Comparison of ENCODE assay signal across 19 cellular contexts in genomic region chr6:170102582-170103481, GRCh38.
DNase-seq lines count a peak whose midpoint lies in the region; TF ChIP-seq lines count a peak whose summit lies in the region.
"Had no signal": no experiment of that assay in that cellular context is flagged by ENCODE, and none has a peak within 500 bp of the region (broad histone marks: within the 10 kb centered on the region; RNA-seq: fewer than 3 reads in every experiment).

No MANE protein-coding gene starts in this region.

- no peak overlapping the region for H3K4me3 Mint-ChIP-seq in T-helper 1 cell treated with Interleukin-12 subunit alpha and Interleukin-12 subunit beta and Interleukin-4 antibody, amounts not matched to agents 30 μg/mL and 1 μg/mL, for 36 hours
- H3K4me3 Mint-ChIP-seq: B cell had no signal

- peaks cover 20% of the 10 kb centered on the region for H3K27me3 Mint-ChIP-seq in T-helper 1 cell treated with Interleukin-12 subunit alpha and Interleukin-12 subunit beta and Interleukin-4 antibody, amounts not matched to agents 30 μg/mL and 1 μg/mL, for 36 hours (ENCODE audit: low read depth)

- TF ChIP-seq CTCF in Peyer's patch (IDR thresholded peaks at IDR 0.05): no peak

- DNase-seq in T-helper 1 cell (no peak), Peyer's patch (peak in 2 of 3 donors; percentile 13 to 38), iPS-NIHi11 (ENCODE audit: low spot score) (peak; percentile 11), superior temporal gyrus (ENCODE audit: extremely low spot score) (no peak), DMS 273 (lab: John Stamatoyannopoulos, UW; ENCODE audit: unreplicated experiment) (no peak), NCI-H2171 (lab: John Stamatoyannopoulos, UW) (no peak)
- peak; percentile 22 for DNase-seq in stimulated activated CD8-positive, alpha-beta memory T cell treated with anti-CD3 and anti-CD28 coated beads, Interleukin-4, amount 100 ng/mL, for 48 hours
- DNase-seq: activated T-cell treated with anti-CD3 and anti-CD28 coated beads for 4 hours; DMS 273 treated with DMSO at 0.1 percent for 48 hours; effector CD8-positive, alpha-beta T cell; mesenchymal stem cell; NCI-H187 treated with DMSO at 0.1 percent for 48 hours; NCI-H446; substantia nigra had no signal

- H3K4me1 ChIP-seq in Peyer's patch: no peaks in the 10 kb centered on the region
- H3K4me1 ChIP-seq: heart right ventricle had no signal

- peak overlapping the region; percentile 70 for H3K27ac Mint-ChIP-seq in T-helper 1 cell treated with Interleukin-12 subunit alpha and Interleukin-12 subunit beta and Interleukin-4 antibody, amounts not matched to agents 30 μg/mL and 1 μg/mL, for 36 hours
- H3K27ac Mint-ChIP-seq: B cell had no signal

- H3K9me3 Mint-ChIP-seq in T-helper 1 cell treated with Interleukin-12 subunit alpha and Interleukin-12 subunit beta and Interleukin-4 antibody, amounts not matched to agents 30 μg/mL and 1 μg/mL, for 36 hours: peaks cover 16% of the 10 kb centered on the region

- H3K9me3 ChIP-seq in Peyer's patch: no peaks in the 10 kb centered on the region
- H3K9me3 ChIP-seq: heart right ventricle had no signal

- H3K4me3 ChIP-seq in Peyer's patch: no peak overlapping the region
- H3K4me3 ChIP-seq: cardiac muscle cell, heart right ventricle had no signal

- no peaks in the 10 kb centered on the region for H3K36me3 ChIP-seq in Peyer's patch
- H3K36me3 ChIP-seq: cardiac muscle cell, heart right ventricle had no signal

- H3K27ac ChIP-seq in Peyer's patch: no peak overlapping the region
- H3K27ac ChIP-seq: 22Rv1, cardiac muscle cell, heart right ventricle had no signal

- H3K36me3 Mint-ChIP-seq in T-helper 1 cell treated with Interleukin-12 subunit alpha and Interleukin-12 subunit beta and Interleukin-4 antibody, amounts not matched to agents 30 μg/mL and 1 μg/mL, for 36 hours (ENCODE audit: low read depth): no peaks in the 10 kb centered on the region

- no peak for TF ChIP-seq POLR2A in Peyer's patch (IDR thresholded peaks at IDR 0.05)

- H3K4me1 Mint-ChIP-seq in T-helper 1 cell treated with Interleukin-12 subunit alpha and Interleukin-12 subunit beta and Interleukin-4 antibody, amounts not matched to agents 30 μg/mL and 1 μg/mL, for 36 hours (ENCODE audit: low read depth): no peaks in the 10 kb centered on the region
- H3K4me1 Mint-ChIP-seq: B cell had no signal

- no peaks in the 10 kb centered on the region for H3K27me3 ChIP-seq in Peyer's patch
- H3K27me3 ChIP-seq: cardiac muscle cell had no signal

Comparison
In these comparisons a context has a peak if more than half of its experiments do, and no peak if none do; other contexts are left out.
1. DNase-seq: peak in Peyer's patch (2 of 3), iPS-NIHi11 (single experiment) and stimulated activated CD8-positive, alpha-beta memory T cell treated with anti-CD3 and anti-CD28 coated beads, Interleukin-4, amount 100 ng/mL, for 48 hours (single experiment); none in T-helper 1 cell (0 of 5), superior temporal gyrus (single experiment), DMS 273 (single experiment) and NCI-H2171 (single experiment).